ENCODE assay signal across 9 cellular contexts in the genomic region with DNA sequence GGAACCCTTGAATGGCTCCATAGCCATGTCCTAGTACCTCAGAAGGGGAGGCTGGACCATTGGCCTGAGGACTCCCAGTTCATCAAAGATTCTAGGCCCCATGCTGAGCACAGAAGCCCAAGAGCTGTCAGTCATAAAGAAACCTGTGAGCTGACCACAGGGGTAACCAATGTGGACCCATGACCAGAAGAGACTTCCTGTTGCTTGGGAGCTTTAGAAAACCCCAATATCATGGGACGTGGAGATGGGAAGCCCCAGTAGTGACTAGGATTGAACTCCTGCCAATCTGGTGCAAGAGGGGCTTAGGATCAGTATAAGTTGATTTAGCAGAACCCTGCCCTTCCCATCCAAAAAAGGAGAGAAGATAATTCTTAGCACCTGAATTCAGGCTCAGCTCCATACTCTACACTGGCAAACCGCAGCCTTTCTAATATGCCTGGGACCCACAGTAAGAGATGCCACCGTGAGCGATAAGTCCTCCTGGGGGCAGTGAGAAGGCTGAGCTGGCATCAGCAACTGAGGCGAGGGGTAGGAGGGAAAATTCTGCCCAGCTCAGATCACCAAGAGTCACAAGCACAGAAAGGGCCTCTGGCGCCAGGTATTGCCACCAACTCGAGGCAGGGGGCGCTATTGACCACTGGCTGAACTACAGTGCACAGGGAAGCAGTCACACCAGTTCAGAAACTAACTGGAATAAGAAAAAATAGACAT.
DNase-seq lines count a peak whose midpoint lies in the region; ATAC-seq and TF ChIP-seq lines count a peak whose summit lies in the region.
"Had no signal": no experiment of that assay in that cellular context is flagged by ENCODE, and none has a peak within 500 bp of the region (broad histone marks: within the 10 kb centered on the region; RNA-seq: fewer than 3 reads in every experiment).

No MANE protein-coding gene starts in this region.

- no peak overlapping the region for H3K4me2 ChIP-seq in DND-41 (ENCODE audit: insufficient read depth, low read length)

- ATAC-seq in DND-41 (ENCODE audit: insufficient read depth, low read depth): peak; percentile 75
- ATAC-seq in GM19023 (IDR thresholded peaks at IDR 0.05; ENCODE audit: unreplicated experiment): peak; percentile 82
- peak; percentile 87 for ATAC-seq in HG03039 (IDR thresholded peaks at IDR 0.05; ENCODE audit: unreplicated experiment)

- H3K79me2 ChIP-seq in DND-41 (ENCODE audit: insufficient read depth, low read length): no peaks in the 10 kb centered on the region

- H3K36me3 Mint-ChIP-seq in MCF 10A (ENCODE audit: insufficient read depth, unreplicated experiment) (no peaks in the 10 kb centered on the region), neural crest cell (ENCODE audit: low read depth) (no peaks in the 10 kb centered on the region)
- H3K36me3 Mint-ChIP-seq: activated naive CD4-positive, alpha-beta T cell treated with anti-CD3 and anti-CD28 coated beads, Interleukin-2, amount 50 U/mL, for 24 hours had no signal

- H3K4me3 Mint-ChIP-seq in MCF 10A (ENCODE audit: unreplicated experiment) (no peak overlapping the region), neural crest cell (no peak overlapping the region)
- H3K4me3 Mint-ChIP-seq: activated naive CD4-positive, alpha-beta T cell treated with anti-CD3 and anti-CD28 coated beads, Interleukin-2, amount 50 U/mL, for 24 hours had no signal

- POLR2A ChIA-PET in MCF 10A (lab: Yijun Ruan, JAX): interaction anchor here (0.6 to 2.4 kb wide), 2 partner anchors 54 to 140 kb away, joined by 3 to 19 read pairs; no protein-coding TSS in a partner anchor

- H3K27ac Mint-ChIP-seq in MCF 10A (ENCODE audit: low read depth, unreplicated experiment) (no peak overlapping the region), neural crest cell (ENCODE audit: unreplicated experiment) (no peak overlapping the region)
- H3K27ac Mint-ChIP-seq: activated naive CD4-positive, alpha-beta T cell treated with anti-CD3 and anti-CD28 coated beads, Interleukin-2, amount 50 U/mL, for 24 hours had no signal

- no peak overlapping the region for H2AFZ ChIP-seq in DND-41 (ENCODE audit: low read depth, low read length)

- CTCF ChIA-PET in MCF 10A (lab: Yijun Ruan, JAX): interaction anchor here (0.5 to 2.9 kb wide), 50 partner anchors 9 to 1305 kb away, joined by 3 to 87 read pairs (median 4); partner anchors contain the start of gene SUSD4

- H3K4me1 ChIP-seq in DND-41 (ENCODE audit: insufficient read depth, low read length): no peaks in the 10 kb centered on the region

- DNase-seq in DND-41 (peak; percentile 52), NCI-H748 treated with DMSO at 0.1 percent for 48 hours (lab: John Stamatoyannopoulos, UW) (peak; percentile 9), MCF 10A (ENCODE audit: unreplicated experiment) (peak; percentile 87), neural crest cell (ENCODE audit: low read depth, low spot score) (peak; percentile 48), NCI-H2171 (lab: John Stamatoyannopoulos, UW) (no peak), NCI-H1105 (lab: John Stamatoyannopoulos, UW) (no peak)

- TF ChIP-seq CTCF in DND-41 (IDR thresholded peaks at IDR 0.05; ENCODE audit: borderline replicate concordance, extremely low read depth, low read length, poor library complexity, severe bottlenecking) (peak; percentile 69), MCF 10A (IDR thresholded peaks at IDR 0.05; ENCODE audit: unreplicated experiment) (peak; percentile 97), neural crest cell (conservative IDR thresholded peaks at IDR 0.05) (peak; percentile 68)

- H3K27me3 Mint-ChIP-seq in MCF 10A (ENCODE audit: insufficient read depth, unreplicated experiment) (no peaks in the 10 kb centered on the region), neural crest cell (ENCODE audit: low read depth) (no peaks in the 10 kb centered on the region)
- H3K27me3 Mint-ChIP-seq: activated naive CD4-positive, alpha-beta T cell treated with anti-CD3 and anti-CD28 coated beads, Interleukin-2, amount 50 U/mL, for 24 hours had no signal

- H3K4me1 Mint-ChIP-seq in MCF 10A (ENCODE audit: insufficient read depth, unreplicated experiment): no peaks in the 10 kb centered on the region
- no peaks in the 10 kb centered on the region for H3K4me1 Mint-ChIP-seq in neural crest cell
- H3K4me1 Mint-ChIP-seq: activated naive CD4-positive, alpha-beta T cell treated with anti-CD3 and anti-CD28 coated beads, Interleukin-2, amount 50 U/mL, for 24 hours had no signal

- H3K9me3 Mint-ChIP-seq in MCF 10A (ENCODE audit: unreplicated experiment) (no peaks in the 10 kb centered on the region), neural crest cell (no peaks in the 10 kb centered on the region)
- H3K9me3 Mint-ChIP-seq: activated naive CD4-positive, alpha-beta T cell treated with anti-CD3 and anti-CD28 coated beads, Interleukin-2, amount 50 U/mL, for 24 hours had no signal

- H3K9me3 ChIP-seq in DND-41 (ENCODE audit: insufficient read depth, low read length, severe bottlenecking): no peaks in the 10 kb centered on the region

- H3K27me3 ChIP-seq in DND-41 (ENCODE audit: insufficient read depth, low read length, poor library complexity): no peaks in the 10 kb centered on the region

- H4K20me1 ChIP-seq in DND-41 (ENCODE audit: insufficient read depth, low read length): no peaks in the 10 kb centered on the region

- no TSS peak for BruUV-seq in MCF 10A (replicated peaks; lab: Mats Ljungman, UMichigan)

- intact Hi-C loops in MCF 10A (cut with micrococcal nuclease): no loop called here

- no peak overlapping the region for H3K27ac ChIP-seq in DND-41 (ENCODE audit: low read length)

- no peak overlapping the region for H3K4me3 ChIP-seq in DND-41 (ENCODE audit: low read depth in 1 of 2, low read length in 2 of 2)

- H3K36me3 ChIP-seq in DND-41 (ENCODE audit: insufficient read depth, low read length): no peaks in the 10 kb centered on the region

- no peak overlapping the region for H3K9ac ChIP-seq in DND-41 (ENCODE audit: low read depth, low read length)

Comparison
In these comparisons a context has a peak if more than half of its experiments do, and no peak if none do; other contexts are left out.
1. DNase-seq: peak in DND-41 (single experiment), NCI-H748 treated with DMSO at 0.1 percent for 48 hours (single experiment), MCF 10A (single experiment) and neural crest cell (single experiment); none in NCI-H2171 (single experiment) and NCI-H1105 (single experiment).
2. Peak in every context shown above with its lines, with median percentiles within 50 percentile points of each other: ATAC-seq and CTCF ChIP-seq.